Comparison of ENCODE assay signal across 36 cellular contexts in the genomic region with DNA sequence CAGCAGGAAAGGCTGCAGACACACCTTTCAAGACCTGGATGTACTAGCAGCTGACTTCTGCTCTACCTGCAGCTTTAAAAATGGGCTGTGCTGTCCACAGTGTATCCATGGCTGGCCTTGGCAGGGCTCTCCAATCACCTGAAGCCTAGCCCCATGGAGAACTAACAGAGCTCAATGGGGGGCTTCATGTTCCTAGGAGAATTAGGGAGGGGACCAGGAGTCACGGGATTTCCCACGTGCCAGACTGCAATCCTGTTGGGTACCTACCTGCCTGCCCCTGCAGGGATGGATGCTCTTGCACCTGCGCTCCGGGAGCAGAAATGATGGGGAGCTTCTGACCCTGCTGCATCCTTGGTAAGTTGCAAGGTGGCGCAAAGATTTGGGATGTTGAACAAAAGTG.
DNase-seq lines count a peak whose midpoint lies in the region; ATAC-seq, FAIRE-seq and TF ChIP-seq lines count a peak whose summit lies in the region.
"Had no signal": no experiment of that assay in that cellular context is flagged by ENCODE, and none has a peak within 500 bp of the region (broad histone marks: within the 10 kb centered on the region; RNA-seq: fewer than 3 reads in every experiment).

No MANE protein-coding gene starts in this region.

- POLR2A ChIA-PET in H1 (lab: Charles Lee; ENCODE audit: partially characterized antibody): no interaction called here
- POLR2A ChIA-PET in CD4-positive, alpha-beta T cell (lab: Charles Lee): no interaction called here

- H3K79me1 ChIP-seq in H1 (ENCODE audit: low read depth, low read length): no peaks in the 10 kb centered on the region

- H3K27ac ChIP-seq in Karpas-422 (ENCODE audit: low read length) (no peak overlapping the region), H1 (ENCODE audit: low read depth, low read length) (no peak overlapping the region), esophagus muscularis mucosa (replicated peaks in 1 of 4) (no peak overlapping the region)
- no peak overlapping the region for H3K27ac ChIP-seq in CD4-positive, alpha-beta T cell (ENCODE audit: low read depth, low read length)
- H3K27ac ChIP-seq: 22Rv1; A549; BLaER1; BLaER1 treated with 17β-estradiol and CSF1 and Interleukin-3, amounts not matched to agents 10 nM and 100 nM; C4-2B had no signal

- no peaks in the 10 kb centered on the region for H3K23me2 ChIP-seq in H1 (ENCODE audit: low read depth, low read length)

- H3K4ac ChIP-seq in H1 (replicated peaks; ENCODE audit: insufficient read length, low read depth, low read length): no peak overlapping the region

- no peaks in the 10 kb centered on the region for H3K9me2 ChIP-seq in Karpas-422 (replicated peaks; ENCODE audit: insufficient read depth, low read length)

- no peaks in the 10 kb centered on the region for H3K4me1 ChIP-seq in Karpas-422 (ENCODE audit: low read length)
- peaks cover 0 to 3% (median 0%) of the 10 kb centered on the region in 4 experiments; a peak in 1 of 7 replicates for H3K4me1 ChIP-seq in H1 (replicated peaks in 1 of 4; ENCODE audit: control insufficient read depth in 3 of 4, insufficient read depth in 4 of 4, low read length in 3 of 4)
- peaks cover 0 to 6% (median 2%) of the 10 kb centered on the region in 4 donors for H3K4me1 ChIP-seq in esophagus muscularis mucosa
- H3K4me1 ChIP-seq: BE2C, Caco-2 had no signal

- H3K36me3 ChIP-seq in Karpas-422 (ENCODE audit: insufficient read depth, low read length): no peaks in the 10 kb centered on the region
- no peaks in the 10 kb centered on the region for H3K36me3 ChIP-seq in H1 (ENCODE audit: control insufficient read depth in 2 of 4, insufficient read depth in 4 of 4, low read length in 3 of 4)
- H3K36me3 ChIP-seq in esophagus muscularis mucosa: no peaks in the 10 kb centered on the region
- H3K36me3 ChIP-seq: BE2C; BLaER1; BLaER1 treated with 17β-estradiol and CSF1 and Interleukin-3, amounts not matched to agents 10 nM and 100 nM had no signal

- H4K5ac ChIP-seq in H1 (ENCODE audit: insufficient read length, low read depth, low read length): no peak overlapping the region

- no peak overlapping the region for H3K14ac ChIP-seq in H1 (ENCODE audit: insufficient read length)

- CTCF ChIA-PET in H1 (lab: Charles Lee; ENCODE audit: partially characterized antibody): interaction anchor here (4.7 to 6.3 kb wide), 2 partner anchors 388 to 394 kb away, joined by 21 to 42 read pairs; no protein-coding TSS in a partner anchor
- CTCF ChIA-PET in CD4-positive, alpha-beta T cell (lab: Charles Lee): no interaction called here

- H3K9me3 ChIP-seq in Karpas-422 (ENCODE audit: low read length): no peaks in the 10 kb centered on the region
- no peaks in the 10 kb centered on the region for H3K9me3 ChIP-seq in H1 (ENCODE audit: insufficient read depth in 2 of 2, low read depth in 1 of 2, low read length in 1 of 2)
- H3K9me3 ChIP-seq in esophagus muscularis mucosa: no peaks in the 10 kb centered on the region
- H3K9me3 ChIP-seq in CD4-positive, alpha-beta T cell (ENCODE audit: control insufficient read depth, low read length): no peaks in the 10 kb centered on the region
- H3K9me3 ChIP-seq: A549; BE2C; BLaER1; BLaER1 treated with 17β-estradiol and CSF1 and Interleukin-3, amounts not matched to agents 10 nM and 100 nM; Caco-2 had no signal

- no peak overlapping the region for H3K4me2 ChIP-seq in Karpas-422 (ENCODE audit: low read depth, low read length, poor library complexity, severe bottlenecking)
- H3K4me2 ChIP-seq in H1 (ENCODE audit: insufficient read depth in 1 of 2, low read depth in 2 of 2, low read length in 2 of 2): no peak overlapping the region
- H3K4me2 ChIP-seq: A549; BLaER1; BLaER1 treated with 17β-estradiol and CSF1 and Interleukin-3, amounts not matched to agents 10 nM and 100 nM had no signal

- TF ChIP-seq EP300 in H1 (IDR thresholded peaks at IDR 0.05; ENCODE audit: borderline replicate concordance in 1 of 2, low read depth in 2 of 2, low read length in 2 of 2) (no peak), esophagus muscularis mucosa (IDR thresholded peaks at IDR 0.05) (no peak)

- no peaks in the 10 kb centered on the region for H3K36me3 Mint-ChIP-seq in osteocyte (ENCODE audit: unreplicated experiment)
- no peaks in the 10 kb centered on the region for H3K36me3 Mint-ChIP-seq in CD4-positive, alpha-beta T cell (ENCODE audit: low read depth)
- no peaks in the 10 kb centered on the region for H3K36me3 Mint-ChIP-seq in activated naive CD8-positive, alpha-beta T cell treated with anti-CD3 and anti-CD28 coated beads, Interleukin-2, amount 50 U/mL, for 24 hours (ENCODE audit: low read depth)
- H3K36me3 Mint-ChIP-seq: CD14-positive monocyte; CD4-positive, alpha-beta memory T cell; CD4-positive, CD25-positive, alpha-beta regulatory T cell; CD8-positive, alpha-beta memory T cell; CD8-positive, alpha-beta T cell had no signal

- H4K20me1 ChIP-seq in Karpas-422 (ENCODE audit: insufficient read depth, low read depth, low read length) (no peaks in the 10 kb centered on the region), H1 (replicated peaks in 1 of 2; ENCODE audit: control insufficient read depth in 1 of 2, insufficient read depth in 2 of 2, low read length in 2 of 2) (no peaks in the 10 kb centered on the region)
- H4K20me1 ChIP-seq: BLaER1; BLaER1 treated with 17β-estradiol and CSF1 and Interleukin-3, amounts not matched to agents 10 nM and 100 nM had no signal

- H3K27me3 Mint-ChIP-seq in osteocyte (ENCODE audit: unreplicated experiment): no peaks in the 10 kb centered on the region
- peaks cover 25% of the 10 kb centered on the region for H3K27me3 Mint-ChIP-seq in CD4-positive, alpha-beta T cell
- H3K27me3 Mint-ChIP-seq in activated naive CD8-positive, alpha-beta T cell treated with anti-CD3 and anti-CD28 coated beads, Interleukin-2, amount 50 U/mL, for 24 hours: peaks cover 20% of the 10 kb centered on the region
- H3K27me3 Mint-ChIP-seq: CD4-positive, CD25-positive, alpha-beta regulatory T cell had no signal

- H3K4me3 ChIP-seq in Karpas-422 (ENCODE audit: low read length) (no peak overlapping the region), H1 (ENCODE audit: extremely low read depth in 1 of 4, insufficient read depth in 2 of 4, low read depth in 3 of 4, low read length in 4 of 4) (no peak overlapping the region), esophagus muscularis mucosa (no peak overlapping the region)
- H3K4me3 ChIP-seq: A549; BLaER1; BLaER1 treated with 17β-estradiol and CSF1 and Interleukin-3, amounts not matched to agents 10 nM and 100 nM had no signal

- H3K4me1 Mint-ChIP-seq in osteocyte (ENCODE audit: unreplicated experiment): no peaks in the 10 kb centered on the region
- H3K4me1 Mint-ChIP-seq in CD4-positive, alpha-beta T cell (ENCODE audit: low read depth): no peaks in the 10 kb centered on the region
- no peaks in the 10 kb centered on the region for H3K4me1 Mint-ChIP-seq in activated naive CD8-positive, alpha-beta T cell treated with anti-CD3 and anti-CD28 coated beads, Interleukin-2, amount 50 U/mL, for 24 hours
- H3K4me1 Mint-ChIP-seq: CD14-positive monocyte; CD4-positive, alpha-beta memory T cell had no signal

- H3K56ac ChIP-seq in H1 (replicated peaks; ENCODE audit: insufficient read length, low read depth, low read length): no peak overlapping the region

- H3K9me3 Mint-ChIP-seq in osteocyte (ENCODE audit: unreplicated experiment): peaks cover 19% of the 10 kb centered on the region
- H3K9me3 Mint-ChIP-seq in CD4-positive, alpha-beta T cell: no peaks in the 10 kb centered on the region
- H3K9me3 Mint-ChIP-seq in activated naive CD8-positive, alpha-beta T cell treated with anti-CD3 and anti-CD28 coated beads, Interleukin-2, amount 50 U/mL, for 24 hours: no peaks in the 10 kb centered on the region
- H3K9me3 Mint-ChIP-seq: CD4-positive, CD25-positive, alpha-beta regulatory T cell; CD8-positive, alpha-beta T cell had no signal

- DNase-seq in Karpas-422: peak; percentile 1
- DNase-seq in H1 (ENCODE audit: low read depth in 1 of 2, low spot score in 2 of 2): no peak
- peak; percentile 87 for DNase-seq in esophagus muscularis mucosa (ENCODE audit: extremely low spot score)
- peak; percentile 68 for DNase-seq in osteocyte (ENCODE audit: extremely low spot score, unreplicated experiment)
- no peak for DNase-seq in CD4-positive, alpha-beta T cell
- DNase-seq in activated naive CD8-positive, alpha-beta T cell treated with anti-CD3 and anti-CD28 coated beads, Interleukin-2, amount 50 U/mL, for 24 hours: no peak
- no peak for DNase-seq in stimulated activated CD4-positive, alpha-beta T cell treated with anti-CD3 and anti-CD28 coated beads, Interleukin-1b, Interleukin-23, amount 100 ng/mL, for 48 hours
- DNase-seq in sciatic nerve (ENCODE audit: low spot score): no peak
- DNase-seq: 8988T; ACHN; AML-193; BE2C; C1 segment of cervical spinal cord; Caco-2; Calu3; CD4-positive, alpha-beta memory T cell; CD4-positive, CD25-positive, alpha-beta regulatory T cell; CD8-positive, alpha-beta memory T cell; CD8-positive, alpha-beta T cell; COR-L47; DMS 273 treated with DMSO at 0.1 percent for 48 hours; DMS153; DMS53; DMS79; DMS79 treated with DMSO at 0.1 percent for 48 hours; DND-41; EL had no signal

- H3K27me3 ChIP-seq in Karpas-422 (ENCODE audit: low read length): no peaks in the 10 kb centered on the region
- peaks cover 0 to 5% (median 0%) of the 10 kb centered on the region in 4 experiments; a peak in 1 of 7 replicates for H3K27me3 ChIP-seq in H1 (replicated peaks in 1 of 4; ENCODE audit: control insufficient read depth in 3 of 4, extremely low read depth in 1 of 4, insufficient read depth in 3 of 4, low read length in 3 of 4)
- peaks cover 0 to 27% (median 4%) of the 10 kb centered on the region in 4 donors for H3K27me3 ChIP-seq in esophagus muscularis mucosa
- H3K27me3 ChIP-seq in CD4-positive, alpha-beta T cell (ENCODE audit: control insufficient read depth, insufficient read depth, low read length): peaks cover 7% of the 10 kb centered on the region
- H3K27me3 ChIP-seq: BE2C; BLaER1; BLaER1 treated with 17β-estradiol and CSF1 and Interleukin-3, amounts not matched to agents 10 nM and 100 nM had no signal

- peak overlapping the region; percentile 79; the same call in 1 of the 2 replicates for H4K8ac ChIP-seq in H1 (ENCODE audit: extremely low read depth, insufficient read depth, low read length)

- TF ChIP-seq RAD21 in H1 (IDR thresholded peaks at IDR 0.05 in 1 of 2, conservative IDR thresholded peaks at IDR 0.05 in 1 of 2; ENCODE audit: low read depth in 2 of 2, low read length in 2 of 2): no peak

- H3K9ac ChIP-seq in Karpas-422 (ENCODE audit: low read length): no peak overlapping the region
- H3K9ac ChIP-seq in H1 (replicated peaks in 1 of 4; ENCODE audit: extremely low read depth in 1 of 4, low read depth in 3 of 4, low read length in 3 of 4): no peak overlapping the region
- H3K9ac ChIP-seq: BLaER1; BLaER1 treated with 17β-estradiol and CSF1 and Interleukin-3, amounts not matched to agents 10 nM and 100 nM had no signal

- no peak overlapping the region for H2BK5ac ChIP-seq in H1 (ENCODE audit: low read depth, low read length)

- H3K18ac ChIP-seq in H1 (ENCODE audit: extremely low read depth, low read length): no peak overlapping the region

- no peak overlapping the region for H2BK15ac ChIP-seq in H1 (ENCODE audit: low read length)

- ATAC-seq in CD4-positive, alpha-beta T cell (ENCODE audit: poor library complexity): no peak
- no peak for ATAC-seq in activated naive CD8-positive, alpha-beta T cell treated with anti-CD3 and anti-CD28 coated beads, Interleukin-2, amount 50 U/mL, for 24 hours
- no peak for ATAC-seq in sciatic nerve
- ATAC-seq: A549; CD8-positive, alpha-beta T cell had no signal

- 97% methylated on average over 5 of the region's 5 CpGs; no CpG with 5 or more reads in 1 of the 2 experiments for WGBS in H1 (ENCODE audit: extremely low coverage in 1 of 2, insufficient coverage in 1 of 2, insufficient read length in 1 of 2, insufficient replicate concordance in 2 of 2, low coverage in 1 of 2, low lambda C conversion rate in 2 of 2, missing lambda C conversion rate in 1 of 2), 2 experiments
- 95% methylated on average over 4 of the region's 5 CpGs for WGBS in esophagus muscularis mucosa

- H4K91ac ChIP-seq in H1 (replicated peaks; ENCODE audit: insufficient read length, low read length): no peak overlapping the region

- TF ChIP-seq POLR2A in H1 (IDR thresholded peaks at IDR 0.05; ENCODE audit: control extremely low read depth in 1 of 2, low read depth in 2 of 2, low read length in 2 of 2): no peak
- no peak for TF ChIP-seq POLR2A in esophagus muscularis mucosa (IDR thresholded peaks at IDR 0.05; ENCODE audit: low read depth)

- H3K23ac ChIP-seq in H1 (ENCODE audit: insufficient read length): no peak overlapping the region

- H2BK12ac ChIP-seq in H1 (ENCODE audit: low read depth, low read length): no peak overlapping the region

- H3K4me3 Mint-ChIP-seq in osteocyte (ENCODE audit: unreplicated experiment): no peak overlapping the region
- no peak overlapping the region for H3K4me3 Mint-ChIP-seq in CD4-positive, alpha-beta T cell
- H3K4me3 Mint-ChIP-seq in activated naive CD8-positive, alpha-beta T cell treated with anti-CD3 and anti-CD28 coated beads, Interleukin-2, amount 50 U/mL, for 24 hours: no peak overlapping the region
- H3K4me3 Mint-ChIP-seq: B cell; CD14-positive monocyte; CD4-positive, alpha-beta memory T cell; CD4-positive, CD25-positive, alpha-beta regulatory T cell; CD8-positive, alpha-beta memory T cell; CD8-positive, alpha-beta T cell had no signal

- no peak overlapping the region for H2AK5ac ChIP-seq in H1 (ENCODE audit: low read depth, low read length)

- intact Hi-C loops in esophagus muscularis mucosa (cut with DNase I): no loop called here
- intact Hi-C loops in CD4-positive, alpha-beta T cell (cut with DNase I, micrococcal nuclease): no loop called here
- intact Hi-C loops in sciatic nerve (cut with DNase I): no loop called here

- no peak overlapping the region for H2AFZ ChIP-seq in Karpas-422 (ENCODE audit: low read length)
- no peak overlapping the region for H2AFZ ChIP-seq in H1 (ENCODE audit: low read length)

- no peak for TF ChIP-seq CTCF in H1 (IDR thresholded peaks at IDR 0.05; ENCODE audit: control extremely low read depth in 1 of 3, insufficient read depth in 1 of 3, low read depth in 1 of 3, low read length in 3 of 3)
- TF ChIP-seq CTCF in esophagus muscularis mucosa (IDR thresholded peaks at IDR 0.05): no peak
- TF ChIP-seq CTCF in osteocyte (IDR thresholded peaks at IDR 0.05): no peak
- TF ChIP-seq CTCF in CD4-positive, alpha-beta T cell (IDR thresholded peaks at IDR 0.05): no peak

- no peak overlapping the region for H2BK20ac ChIP-seq in H1 (ENCODE audit: low read length)

- H3K79me2 ChIP-seq in Karpas-422 (ENCODE audit: low read length) (no peaks in the 10 kb centered on the region), H1 (ENCODE audit: control insufficient read depth in 1 of 2, insufficient read depth in 2 of 2, low read length in 2 of 2) (no peaks in the 10 kb centered on the region)

- H3K27ac Mint-ChIP-seq in osteocyte (ENCODE audit: unreplicated experiment): no peak overlapping the region
- no peak overlapping the region for H3K27ac Mint-ChIP-seq in CD4-positive, alpha-beta T cell
- no peak overlapping the region for H3K27ac Mint-ChIP-seq in activated naive CD8-positive, alpha-beta T cell treated with anti-CD3 and anti-CD28 coated beads, Interleukin-2, amount 50 U/mL, for 24 hours
- H3K27ac Mint-ChIP-seq: B cell; CD14-positive monocyte; CD4-positive, alpha-beta memory T cell; CD4-positive, CD25-positive, alpha-beta regulatory T cell; CD8-positive, alpha-beta memory T cell; CD8-positive, alpha-beta T cell had no signal

- H2BK120ac ChIP-seq in H1 (replicated peaks; ENCODE audit: low read depth, low read length): no peak overlapping the region

- FAIRE-seq in H1 (lab: Jason Lieb, UNC): no peak
- FAIRE-seq: A204.1, A549, D721Med had no signal

Comparison
In these comparisons a context has a peak if more than half of its experiments do, and no peak if none do; other contexts are left out.
1. DNase-seq: peak in Karpas-422 (single experiment), esophagus muscularis mucosa (single experiment) and osteocyte (single experiment); none in H1 (0 of 2), CD4-positive, alpha-beta T cell (0 of 10), activated naive CD8-positive, alpha-beta T cell treated with anti-CD3 and anti-CD28 coated beads, Interleukin-2, amount 50 U/mL, for 24 hours (single experiment), stimulated activated CD4-positive, alpha-beta T cell treated with anti-CD3 and anti-CD28 coated beads, Interleukin-1b, Interleukin-23, amount 100 ng/mL, for 48 hours (single experiment) and sciatic nerve (single experiment).